In the genomic region with DNA sequence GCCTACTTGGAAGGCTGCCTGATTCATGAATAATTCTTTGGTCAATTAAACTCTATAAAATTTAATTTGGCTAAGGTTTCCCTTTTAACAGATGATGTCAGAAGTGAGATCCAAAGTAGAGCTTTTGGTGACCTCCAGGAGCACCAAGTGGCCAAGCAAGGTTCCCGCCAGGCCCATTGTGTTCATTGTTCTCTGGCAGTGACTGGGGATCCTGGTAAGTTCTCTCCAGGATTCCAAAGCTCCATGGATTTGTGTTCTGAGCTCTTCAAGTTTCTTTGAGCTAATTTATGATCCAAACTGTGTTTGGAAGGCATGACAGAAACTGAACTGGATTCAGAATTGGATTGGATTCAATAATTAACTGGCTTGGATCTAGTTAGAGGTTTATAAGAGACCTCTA, we compare ENCODE assay signal across 31 cellular contexts.
"Had no signal": no experiment of that assay in that cellular context is flagged by ENCODE, and none has a peak within 500 bp of the region (broad histone marks: within the 10 kb centered on the region; RNA-seq: fewer than 3 reads in every experiment).

No MANE protein-coding gene starts in this region.

- H3K27me3 ChIP-seq: adrenal gland, body of pancreas, cardiac muscle cell, colonic mucosa, esophagus muscularis mucosa, foreskin keratinocyte, gastrocnemius medialis had no signal

- H3K4me1 ChIP-seq: adrenal gland, body of pancreas, colonic mucosa, esophagus muscularis mucosa, foreskin keratinocyte, gastrocnemius medialis, heart left ventricle had no signal

- ATAC-seq: activated CD4-positive, CD25-positive, alpha-beta regulatory T cell treated with anti-CD3 and anti-CD28 coated beads, Interleukin-2, amount 50 U/mL, for 24 hours; activated naive CD8-positive, alpha-beta T cell treated with anti-CD3 and anti-CD28 coated beads, Interleukin-2, amount 50 U/mL, for 24 hours; activated T-helper 17 cell treated with anti-CD3 and anti-CD28 coated beads, Interleukin-2, amount 50 U/mL, for 72 hours; body of pancreas; foreskin keratinocyte; gastrocnemius medialis; heart left ventricle; T-helper 17 cell had no signal

- H3K9me3 ChIP-seq: adrenal gland, body of pancreas, colonic mucosa, gastrocnemius medialis, heart left ventricle had no signal

- H3K4me3 ChIP-seq: adrenal gland, body of pancreas, cardiac muscle cell, colonic mucosa, esophagus muscularis mucosa, gastrocnemius medialis, heart left ventricle had no signal

- DNase-seq: activated B cell treated with CpG ODN at 0.5 μM for 24 hours; activated CD4-positive, alpha-beta memory T cell treated with anti-CD3 and anti-CD28 coated beads, Interleukin-2, amount 10 ng/mL, durations not matched to agents 7 days and 5 days; activated CD4-positive, alpha-beta T cell treated with anti-CD3 and anti-CD28 coated beads, Interleukin-2, amount 10 ng/mL, durations not matched to agents 7 days and 5 days; activated CD4-positive, alpha-beta T cell treated with anti-CD3 and anti-CD28 coated beads, Interleukin-2, amount 50 U/mL, for 4 hours; activated CD8-positive, alpha-beta memory T cell treated with anti-CD3 and anti-CD28 coated beads, Interleukin-2, amount 50 U/mL, for 48 hours; activated effector memory CD4-positive, alpha-beta T cell treated with Interleukin-2 at 50 U/mL for 16 hours; activated naive CD4-positive, alpha-beta T cell treated with anti-CD3 and anti-CD28 coated beads for 36 hours; activated naive CD8-positive, alpha-beta T cell treated with anti-CD3 and anti-CD28 coated beads for 36 hours; activated naive CD8-positive, alpha-beta T cell treated with anti-CD3 and anti-CD28 coated beads, Interleukin-2, amount 50 U/mL, for 24 hours; activated T-cell treated with anti-CD3 and anti-CD28 coated beads for 4 hours; activated T-cell treated with anti-CD3 and anti-CD28 coated beads, Interleukin-2, amount 50 U/mL, for 24 hours; adrenal gland; amygdala; aorta; body of pancreas; central memory CD4-positive, alpha-beta T cell; cerebellar nuclear complex; colonic mucosa; effector CD8-positive, alpha-beta T cell; foreskin keratinocyte; gastrocnemius medialis; glutamatergic neuron; heart left ventricle; T-helper 1 cell; T-helper 17 cell; T1000; WERI-Rb-1 had no signal

- H3K36me3 ChIP-seq: adrenal gland, cardiac muscle cell, colonic mucosa, esophagus muscularis mucosa, gastrocnemius medialis, heart left ventricle, WERI-Rb-1 had no signal

- H3K27ac ChIP-seq: adrenal gland, body of pancreas, cardiac muscle cell, colonic mucosa, esophagus muscularis mucosa, foreskin keratinocyte, gastrocnemius medialis, heart left ventricle, WERI-Rb-1 had no signal
